1 cellular context compared by ENCODE assay signal in the genomic region with DNA sequence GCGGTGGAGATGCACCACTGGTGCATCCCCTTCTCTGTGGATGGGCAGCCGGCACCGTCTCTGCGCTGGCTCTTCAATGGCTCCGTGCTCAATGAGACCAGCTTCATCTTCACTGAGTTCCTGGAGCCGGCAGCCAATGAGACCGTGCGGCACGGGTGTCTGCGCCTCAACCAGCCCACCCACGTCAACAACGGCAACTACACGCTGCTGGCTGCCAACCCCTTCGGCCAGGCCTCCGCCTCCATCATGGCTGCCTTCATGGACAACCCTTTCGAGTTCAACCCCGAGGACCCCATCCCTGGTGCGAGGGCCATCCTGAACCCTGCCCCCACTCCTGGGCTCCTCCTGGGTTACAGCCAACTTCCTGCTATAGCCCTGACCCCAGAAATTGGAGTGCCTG.
TF ChIP-seq lines count a peak whose summit lies in the region.

No MANE protein-coding gene starts in this region.

TF ChIP-seq in H1, 55 proteins besides CTCF, POLR2A, EP300 and RAD21:
- TF ChIP-seq, protein P1, sequence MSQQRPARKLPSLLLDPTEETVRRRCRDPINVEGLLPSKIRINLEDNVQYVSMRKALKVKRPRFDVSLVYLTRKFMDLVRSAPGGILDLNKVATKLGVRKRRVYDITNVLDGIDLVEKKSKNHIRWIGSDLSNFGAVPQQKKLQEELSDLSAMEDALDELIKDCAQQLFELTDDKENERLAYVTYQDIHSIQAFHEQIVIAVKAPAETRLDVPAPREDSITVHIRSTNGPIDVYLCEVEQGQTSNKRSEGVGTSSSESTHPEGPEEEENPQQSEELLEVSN (IDR thresholded peaks at IDR 0.05): no peak
- TF ChIP-seq GTF2F1 (IDR thresholded peaks at IDR 0.05; ENCODE audit: borderline replicate concordance, low read depth, low read length) (no peak), SIRT6 (IDR thresholded peaks at IDR 0.05; ENCODE audit: low read length) (no peak), CBX8 (IDR thresholded peaks at IDR 0.05; ENCODE audit: borderline replicate concordance, low read depth, low read length) (no peak), TBP (IDR thresholded peaks at IDR 0.05; ENCODE audit: low read depth, low read length) (no peak), FOSL1 (IDR thresholded peaks at IDR 0.05; ENCODE audit: insufficient read depth, low read depth, low read length) (no peak), JUN (IDR thresholded peaks at IDR 0.05; ENCODE audit: low read depth, low read length) (no peak), ZNF274 (IDR thresholded peaks at IDR 0.05; ENCODE audit: borderline replicate concordance, extremely low read depth, low read length) (no peak), EZH2 (IDR thresholded peaks at IDR 0.05; ENCODE audit: low read depth, low read length, severe bottlenecking) (no peak), SP1 (IDR thresholded peaks at IDR 0.05; ENCODE audit: low read depth, low read length) (no peak), TCF12 (IDR thresholded peaks at IDR 0.05; ENCODE audit: low read depth, low read length) (no peak), CHD2 (IDR thresholded peaks at IDR 0.05; ENCODE audit: low read length) (no peak), SP2 (IDR thresholded peaks at IDR 0.05; ENCODE audit: low read length) (no peak)
- TF ChIP-seq, protein P2, sequence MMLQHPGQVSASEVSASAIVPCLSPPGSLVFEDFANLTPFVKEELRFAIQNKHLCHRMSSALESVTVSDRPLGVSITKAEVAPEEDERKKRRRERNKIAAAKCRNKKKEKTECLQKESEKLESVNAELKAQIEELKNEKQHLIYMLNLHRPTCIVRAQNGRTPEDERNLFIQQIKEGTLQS (IDR thresholded peaks at IDR 0.05; ENCODE audit: insufficient read depth, low read depth, low read length): no peak
- TF ChIP-seq, protein P3, sequence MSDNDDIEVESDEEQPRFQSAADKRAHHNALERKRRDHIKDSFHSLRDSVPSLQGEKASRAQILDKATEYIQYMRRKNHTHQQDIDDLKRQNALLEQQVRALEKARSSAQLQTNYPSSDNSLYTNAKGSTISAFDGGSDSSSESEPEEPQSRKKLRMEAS (IDR thresholded peaks at IDR 0.05): no peak
TF ChIP-seq in H1: peak in this region for 0.
